In genomic region chr1:46520063-46520911, GRCh38 we compare ENCODE assay signal across 11 cellular contexts.
DNase-seq lines count a peak whose midpoint lies in the region; ATAC-seq lines count a peak whose summit lies in the region.
"Had no signal": no experiment of that assay in that cellular context is flagged by ENCODE, and none has a peak within 500 bp of the region (broad histone marks: within the 10 kb centered on the region; RNA-seq: fewer than 3 reads in every experiment).

No MANE protein-coding gene starts in this region.

- no peak for ATAC-seq in GM21528 (IDR thresholded peaks at IDR 0.05; ENCODE audit: low FRiP score, unreplicated experiment)
- no peak for ATAC-seq in HG02885 (IDR thresholded peaks at IDR 0.05; ENCODE audit: poor library complexity, unreplicated experiment)

- DNase-seq in ACHN (peak; percentile 84), HAP-1 (ENCODE audit: low spot score in 2 of 2) (peak; percentile 21 to 47), T1000 (lab: John Stamatoyannopoulos, UW) (peak; percentile 33), islet precursor cell (peak; percentile 96), NCI-H2227 treated with DMSO at 0.1 percent for 48 hours (lab: John Stamatoyannopoulos, UW) (no peak), NCI-H526 (lab: John Stamatoyannopoulos, UW) (no peak)
- DNase-seq: activated naive CD4-positive, alpha-beta T cell treated with anti-CD3 and anti-CD28 coated beads for 36 hours; DND-41; testis had no signal

- no peaks in the 10 kb centered on the region for H3K36me3 ChIP-seq in HAP-1 (replicated peaks)

- H3K4me1 ChIP-seq in HAP-1 = peaks cover 25% of the 10 kb centered on the region

- H3K9me3 ChIP-seq in HAP-1 = no peaks in the 10 kb centered on the region
- H3K9me3 ChIP-seq: testis had no signal

- in situ Hi-C loops in ACHN (cut with HindIII; ENCODE audit: low pct_ligation_motif_present, low pct_unique_long_range_greater_than_20kb, low sequenced_read_pairs) = no loop called here
- in situ Hi-C loops in HAP-1 (cut with MboI; ENCODE audit: low sequenced_read_pairs) = no loop called here

- H3K27me3 ChIP-seq in HAP-1 (ENCODE audit: low read depth) = no peaks in the 10 kb centered on the region
- H3K27me3 ChIP-seq: testis had no signal

- no peak overlapping the region for H3K4me3 ChIP-seq in HAP-1
- H3K4me3 ChIP-seq: testis had no signal

Comparison
In these comparisons a context has a peak if more than half of its experiments do, and no peak if none do; other contexts are left out.
1. DNase-seq: peak in ACHN (single experiment), HAP-1 (2 of 2), T1000 (single experiment) and islet precursor cell (single experiment); none in NCI-H2227 treated with DMSO at 0.1 percent for 48 hours (single experiment) and NCI-H526 (0 of 2).